20 cellular contexts compared by ENCODE assay signal in the genomic region with DNA sequence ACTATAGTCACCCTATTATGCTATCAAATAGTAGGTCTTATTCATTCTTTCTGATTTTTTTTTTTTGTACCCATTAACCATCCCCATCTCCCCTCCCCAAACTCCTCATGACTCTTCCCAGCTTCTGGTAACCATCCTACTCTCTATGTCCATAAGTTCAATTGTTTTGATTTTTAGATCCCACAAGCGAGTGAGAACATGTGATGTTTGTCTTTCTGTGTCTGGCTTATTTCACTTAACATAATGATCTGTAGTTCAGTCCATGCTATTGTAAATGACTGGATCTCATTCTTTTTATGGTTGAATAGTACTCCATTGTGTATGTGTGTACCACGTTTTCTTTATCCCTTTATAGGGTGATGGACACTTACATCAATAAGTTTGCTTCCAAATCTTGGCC. TPM values are rescaled to one million over a fixed set of nuclear protein-coding genes. Genes with fewer than 3 reads are reported as not detected.
DNase-seq lines count a peak whose midpoint lies in the region; FAIRE-seq and TF ChIP-seq lines count a peak whose summit lies in the region.
"Had no signal": no experiment of that assay in that cellular context is flagged by ENCODE, and none has a peak within 500 bp of the region (broad histone marks: within the 10 kb centered on the region; RNA-seq: fewer than 3 reads in every experiment).

No MANE protein-coding gene starts in this region.

- H4K20me1 ChIP-seq in neural progenitor cell (ENCODE audit: low read depth), result no peaks in the 10 kb centered on the region

- TF ChIP-seq CTCF in neural progenitor cell (IDR thresholded peaks at IDR 0.05), result no peak
- no peak for TF ChIP-seq CTCF in glutamatergic neuron (IDR thresholded peaks at IDR 0.05; ENCODE audit: partially characterized antibody, unreplicated experiment)
- no peak for TF ChIP-seq CTCF in BE2C (IDR thresholded peaks at IDR 0.05; ENCODE audit: low read depth, low read length)

- no peaks in the 10 kb centered on the region for H3K9me3 Mint-ChIP-seq in activated T-cell treated with anti-CD3 and anti-CD28 coated beads, Interleukin-2, amount 50 U/mL, for 24 hours
- H3K9me3 Mint-ChIP-seq in activated naive CD8-positive, alpha-beta T cell treated with anti-CD3 and anti-CD28 coated beads for 36 hours, result no peaks in the 10 kb centered on the region
- H3K9me3 Mint-ChIP-seq in neural progenitor cell, result no peaks in the 10 kb centered on the region
- H3K9me3 Mint-ChIP-seq in glutamatergic neuron (ENCODE audit: unreplicated experiment), result peaks cover 6% of the 10 kb centered on the region
- H3K9me3 Mint-ChIP-seq: HFFc6 had no signal

- peaks cover 9% of the 10 kb centered on the region for H3K36me3 Mint-ChIP-seq in activated T-cell treated with anti-CD3 and anti-CD28 coated beads, Interleukin-2, amount 50 U/mL, for 24 hours (ENCODE audit: low read depth)
- peaks cover 1% of the 10 kb centered on the region for H3K36me3 Mint-ChIP-seq in activated naive CD8-positive, alpha-beta T cell treated with anti-CD3 and anti-CD28 coated beads for 36 hours
- H3K36me3 Mint-ChIP-seq in neural progenitor cell (no peaks in the 10 kb centered on the region), glutamatergic neuron (ENCODE audit: unreplicated experiment) (no peaks in the 10 kb centered on the region)

- no peak overlapping the region for H2AFZ ChIP-seq in neural progenitor cell (replicated peaks)
- H2AFZ ChIP-seq: PC-9 had no signal

- peaks cover 13% of the 10 kb centered on the region for H3K4me1 ChIP-seq in neural progenitor cell
- H3K4me1 ChIP-seq in BE2C, result peaks cover 11% of the 10 kb centered on the region
- H3K4me1 ChIP-seq: SJCRH30 had no signal

- H3K27me3 ChIP-seq in neural progenitor cell (peaks cover 15% of the 10 kb centered on the region), BE2C (no peaks in the 10 kb centered on the region)
- H3K27me3 ChIP-seq: right lobe of liver, SJCRH30, vagina had no signal

- no peak overlapping the region for H3K4me3 Mint-ChIP-seq in activated T-cell treated with anti-CD3 and anti-CD28 coated beads, Interleukin-2, amount 50 U/mL, for 24 hours
- H3K4me3 Mint-ChIP-seq in activated naive CD8-positive, alpha-beta T cell treated with anti-CD3 and anti-CD28 coated beads for 36 hours, result peak overlapping the region; percentile 42
- H3K4me3 Mint-ChIP-seq in neural progenitor cell (peak overlapping the region; percentile 2), glutamatergic neuron (ENCODE audit: unreplicated experiment) (no peak overlapping the region)

- peaks cover 1% of the 10 kb centered on the region for H3K79me2 ChIP-seq in neural progenitor cell (ENCODE audit: low read depth)

- no peaks in the 10 kb centered on the region for H3K36me3 ChIP-seq in neural progenitor cell
- H3K36me3 ChIP-seq in BE2C, result no peaks in the 10 kb centered on the region; the same call in 1 of the 2 replicates
- H3K36me3 ChIP-seq: right lobe of liver, SJCRH30, vagina had no signal

- H3K27ac Mint-ChIP-seq in activated T-cell treated with anti-CD3 and anti-CD28 coated beads, Interleukin-2, amount 50 U/mL, for 24 hours, result peak overlapping the region; percentile 67
- H3K27ac Mint-ChIP-seq in activated naive CD8-positive, alpha-beta T cell treated with anti-CD3 and anti-CD28 coated beads for 36 hours, result peak overlapping the region; percentile 63
- H3K27ac Mint-ChIP-seq in neural progenitor cell (no peak overlapping the region), glutamatergic neuron (ENCODE audit: unreplicated experiment) (no peak overlapping the region)

- peaks cover 16% of the 10 kb centered on the region for H3F3A ChIP-seq in neural progenitor cell (ENCODE audit: low read depth)

- H3K4me3 ChIP-seq in neural progenitor cell (no peak overlapping the region), BE2C (ENCODE audit: low read depth, low read length) (no peak overlapping the region)
- H3K4me3 ChIP-seq: right lobe of liver, vagina had no signal

- H3K4me1 Mint-ChIP-seq in activated T-cell treated with anti-CD3 and anti-CD28 coated beads, Interleukin-2, amount 50 U/mL, for 24 hours (ENCODE audit: low read depth), result peaks cover 35% of the 10 kb centered on the region
- peaks cover 18% of the 10 kb centered on the region for H3K4me1 Mint-ChIP-seq in activated naive CD8-positive, alpha-beta T cell treated with anti-CD3 and anti-CD28 coated beads for 36 hours
- peaks cover 19% of the 10 kb centered on the region for H3K4me1 Mint-ChIP-seq in neural progenitor cell
- H3K4me1 Mint-ChIP-seq in glutamatergic neuron (ENCODE audit: low read depth, unreplicated experiment), result peaks cover 26% of the 10 kb centered on the region

- DNase-seq in activated T-cell treated with anti-CD3 and anti-CD28 coated beads, Interleukin-2, amount 50 U/mL, for 24 hours, result no peak
- DNase-seq in activated T-cell treated with anti-CD3 and anti-CD28 coated beads, Interleukin-2, amount 50 U/mL, for 1 hour, result no peak
- DNase-seq in GM19239 (ENCODE audit: insufficient read length, low spot score) (no peak), neural progenitor cell (ENCODE audit: low spot score) (no peak), glutamatergic neuron (no peak), BE2C (no peak), cortex of kidney (lab: John Stamatoyannopoulos, UW) (no peak)
- DNase-seq in activated naive CD8-positive, alpha-beta T cell treated with anti-CD3 and anti-CD28 coated beads for 36 hours, result no peak
- DNase-seq: caudate nucleus; effector memory CD4-positive, alpha-beta T cell; HFFc6; mesenchymal stem cell; NCI-H1417; NCI-H2171; NCI-H748 treated with DMSO at 0.1 percent for 48 hours; occipital lobe; PC-9; right lobe of liver; SJCRH30 had no signal

- H3K27ac ChIP-seq in neural progenitor cell, result no peak overlapping the region
- H3K27ac ChIP-seq: PC-9, right lobe of liver, SJCRH30, vagina had no signal

- H3K9ac ChIP-seq in neural progenitor cell, result no peak overlapping the region

- peak; percentile 56 for FAIRE-seq in GM19239 (lab: Jason Lieb, UNC)

- H3K27me3 Mint-ChIP-seq in activated T-cell treated with anti-CD3 and anti-CD28 coated beads, Interleukin-2, amount 50 U/mL, for 24 hours, result no peaks in the 10 kb centered on the region
- no peaks in the 10 kb centered on the region for H3K27me3 Mint-ChIP-seq in activated naive CD8-positive, alpha-beta T cell treated with anti-CD3 and anti-CD28 coated beads for 36 hours
- peaks cover 3% of the 10 kb centered on the region for H3K27me3 Mint-ChIP-seq in neural progenitor cell (ENCODE audit: insufficient read depth, low read depth)
- peaks cover 7% of the 10 kb centered on the region for H3K27me3 Mint-ChIP-seq in glutamatergic neuron (ENCODE audit: unreplicated experiment)

- no peak overlapping the region for H3K4me2 ChIP-seq in neural progenitor cell

- no peaks in the 10 kb centered on the region for H3K9me3 ChIP-seq in neural progenitor cell (ENCODE audit: low read depth)
- H3K9me3 ChIP-seq in BE2C, result no peaks in the 10 kb centered on the region
- H3K9me3 ChIP-seq: right lobe of liver, SJCRH30, vagina had no signal

RNA-seq across cellular contexts. Expression of a gene that starts 4.5 kb away (rescaled TPM):
- total RNA-seq in activated naive CD8-positive, alpha-beta T cell treated with anti-CD3 and anti-CD28 coated beads for 36 hours, result 10 to 100 TPM; 89.5 to 94.2 TPM
- total RNA-seq in neural progenitor cell (ENCODE audit: low replicate concordance) (31.2 and 37.8 TPM in 2 replicates), glutamatergic neuron (ENCODE audit: unreplicated experiment) (233 TPM)
- polyA plus RNA-seq in BE2C (2012; ENCODE audit: insufficient read depth, insufficient read length, low read depth), result 38.5 TPM

Comparison
In these comparisons a context has a peak if more than half of its experiments do, and no peak if none do; other contexts are left out.
1. H3K27ac Mint-ChIP-seq: peak in activated T-cell treated with anti-CD3 and anti-CD28 coated beads, Interleukin-2, amount 50 U/mL, for 24 hours (single experiment) and activated naive CD8-positive, alpha-beta T cell treated with anti-CD3 and anti-CD28 coated beads for 36 hours (single experiment); none in neural progenitor cell (single experiment) and glutamatergic neuron (single experiment).
2. H3K4me3 Mint-ChIP-seq: peak in activated naive CD8-positive, alpha-beta T cell treated with anti-CD3 and anti-CD28 coated beads for 36 hours (single experiment) and neural progenitor cell (single experiment); none in activated T-cell treated with anti-CD3 and anti-CD28 coated beads, Interleukin-2, amount 50 U/mL, for 24 hours (single experiment) and glutamatergic neuron (single experiment).